In genomic region chr1:205270764-205271163, GRCh38 we compare ENCODE assay signal across 11 cellular contexts. TPM values are rescaled to one million over a fixed set of nuclear protein-coding genes. Genes with fewer than 3 reads are reported as not detected.
DNase-seq lines count a peak whose midpoint lies in the region; ATAC-seq, FAIRE-seq and TF ChIP-seq lines count a peak whose summit lies in the region.
"Had no signal": no experiment of that assay in that cellular context is flagged by ENCODE, and none has a peak within 500 bp of the region (broad histone marks: within the 10 kb centered on the region; RNA-seq: fewer than 3 reads in every experiment).

No MANE protein-coding gene starts in this region.

- ATAC-seq in left colon: peak; percentile 15
- no peak for ATAC-seq in GM19351 (IDR thresholded peaks at IDR 0.05; ENCODE audit: unreplicated experiment)

- H3K9ac ChIP-seq in mammary epithelial cell (ENCODE audit: insufficient read depth, low read length): no peak overlapping the region

- 53% methylated on average over 7 of the region's 8 CpGs for WGBS in mammary epithelial cell (ENCODE audit: low coverage, missing lambda C conversion rate)

- H3K4me3 ChIP-seq in mammary epithelial cell (replicated peaks in 1 of 3; ENCODE audit: insufficient read depth in 1 of 3, low read depth in 2 of 3, low read length in 3 of 3): no peak overlapping the region

- no peaks in the 10 kb centered on the region for H3K9me3 ChIP-seq in mammary epithelial cell (replicated peaks; ENCODE audit: insufficient read depth, low read length)

- dilution Hi-C loops in mammary epithelial cell (cut with HindIII; ENCODE audit: low sequenced_read_pairs): no loop called here

- DNase-seq in C1 segment of cervical spinal cord (lab: John Stamatoyannopoulos, UW) (peak in 9 of 14 donors; percentile 39 to 75 (median 64)), NCI-H2029 (lab: John Stamatoyannopoulos, UW) (peak; percentile 92), mammary epithelial cell (peak; percentile 81), left colon (no peak), GM19239 (ENCODE audit: insufficient read length, low spot score) (no peak), NCI-H82 (lab: John Stamatoyannopoulos, UW) (no peak), SK-N-DZ (ENCODE audit: low spot score) (no peak)
- DNase-seq: activated B cell treated with CpG ODN at 0.5 μM for 24 hours; CD4-positive, CD25-positive, alpha-beta regulatory T cell had no signal

- H3K36me3 ChIP-seq in mammary epithelial cell (ENCODE audit: insufficient read depth, low read length): no peaks in the 10 kb centered on the region

- H4K20me1 ChIP-seq in mammary epithelial cell (ENCODE audit: insufficient read depth, low read length): no peaks in the 10 kb centered on the region

- FAIRE-seq in GM19239 (lab: Jason Lieb, UNC): no peak
- FAIRE-seq: islet of Langerhans had no signal

- in situ Hi-C loops in mammary epithelial cell (cut with MboI; ENCODE audit: low sequenced_read_pairs in 2 of 2): loop anchor here in 1 of 2 donors (5.0 kb wide), 1 partner anchor 52 kb away; the partner anchor contains the start of gene NUAK2

- no peak overlapping the region for H3K27ac ChIP-seq in mammary epithelial cell (ENCODE audit: insufficient read depth, low read depth, low read length)

- H3K4me2 ChIP-seq in mammary epithelial cell (ENCODE audit: insufficient read depth, low read depth, low read length): no peak overlapping the region

- intact Hi-C loops in mammary epithelial cell (cut with micrococcal nuclease) (no loop called here), left colon (cut with DNase I, micrococcal nuclease) (loop anchor here in 1 of 2 donors (5.0 kb wide), 1 partner anchor 57 kb away; no protein-coding TSS in a partner anchor)

- TF ChIP-seq CTCF in mammary epithelial cell (conservative IDR thresholded peaks at IDR 0.05 in 1 of 2, IDR thresholded peaks at IDR 0.05 in 1 of 2; ENCODE audit: extremely low read depth in 1 of 2, insufficient read depth in 1 of 2, low read depth in 1 of 2, low read length in 2 of 2): no peak

- H3K27me3 ChIP-seq in mammary epithelial cell (ENCODE audit: insufficient read depth, low read length): no peaks in the 10 kb centered on the region

- no peaks in the 10 kb centered on the region for H3K79me2 ChIP-seq in mammary epithelial cell (ENCODE audit: insufficient read depth, low read length)

- H2AFZ ChIP-seq in mammary epithelial cell (ENCODE audit: low read depth, low read length): no peak overlapping the region

- no TSS peak for BruUV-seq in mammary epithelial cell (replicated peaks; lab: Mats Ljungman, UMichigan)

- CTCF ChIA-PET in mammary epithelial cell (lab: Charles Lee; ENCODE audit: low non-redundant PET): interaction anchor here (0.6 to 0.7 kb wide), 3 partner anchors 14 to 209 kb away, joined by 3 to 6 read pairs (median 5); partner anchors contain the start of gene TMCC2

- peaks cover 17% of the 10 kb centered on the region for H3K4me1 ChIP-seq in mammary epithelial cell (ENCODE audit: insufficient read depth, low read length)

RNA-seq across cellular contexts. Expression of gene TMCC2, which starts 43.0 kb away (rescaled TPM):
- total RNA-seq in mammary epithelial cell: 10 to 100 TPM in 1 of 2 donors, 1 to 10 TPM in 1; 1.5 to 11.5 TPM
- 1.4 TPM for polyA plus RNA-seq in mammary epithelial cell
- 2.4 TPM for polyA minus RNA-seq in mammary epithelial cell
- total RNA-seq in left colon: 1 to 10 TPM in 1 of 2 donors, under 1 TPM in 1; 0.27 to 1.2 TPM
- 7.5 and 9.4 TPM in 2 replicates for polyA plus RNA-seq in SK-N-DZ (2014; cell fraction: cytosol; rRNA removed)
- polyA plus RNA-seq in SK-N-DZ (2014; cell fraction: nucleus; rRNA removed): 7.3 and 9.3 TPM in 2 replicates

RNA-seq across cellular contexts. Expression of gene NUAK2, which starts 50.8 kb away (rescaled TPM):
- total RNA-seq in mammary epithelial cell (10 to 100 TPM; 11.8 TPM), left colon (10 to 100 TPM; 27.7 to 29.2 TPM)
- 3.1 TPM for polyA plus RNA-seq in mammary epithelial cell
- 3.3 TPM for polyA minus RNA-seq in mammary epithelial cell
- polyA plus RNA-seq in SK-N-DZ (2014; cell fraction: cytosol; rRNA removed): 1.3 and 1.6 TPM in 2 replicates
- 0.13 and 0.60 TPM in 2 replicates for polyA plus RNA-seq in SK-N-DZ (2014; cell fraction: nucleus; rRNA removed)

RNA-seq across cellular contexts. Expression of gene DSTYK, which starts 59.3 kb away (rescaled TPM):
- total RNA-seq in mammary epithelial cell (10 to 100 TPM; 11.0 to 19.2 TPM), left colon (1 to 10 TPM; 4.7 to 7.0 TPM)
- 6.0 TPM for polyA plus RNA-seq in mammary epithelial cell
- 6.4 TPM for polyA minus RNA-seq in mammary epithelial cell
- 4.9 and 6.7 TPM in 2 replicates for polyA plus RNA-seq in SK-N-DZ (2014; cell fraction: cytosol; rRNA removed)
- polyA plus RNA-seq in SK-N-DZ (2014; cell fraction: nucleus; rRNA removed): 1.9 and 2.7 TPM in 2 replicates

Comparison
In these comparisons a context has a peak if more than half of its experiments do, and no peak if none do; other contexts are left out.
1. DNase-seq: peak in C1 segment of cervical spinal cord (9 of 14), NCI-H2029 (single experiment) and mammary epithelial cell (single experiment); none in left colon (0 of 2), GM19239 (single experiment), NCI-H82 (single experiment) and SK-N-DZ (single experiment).